In the genomic region with DNA sequence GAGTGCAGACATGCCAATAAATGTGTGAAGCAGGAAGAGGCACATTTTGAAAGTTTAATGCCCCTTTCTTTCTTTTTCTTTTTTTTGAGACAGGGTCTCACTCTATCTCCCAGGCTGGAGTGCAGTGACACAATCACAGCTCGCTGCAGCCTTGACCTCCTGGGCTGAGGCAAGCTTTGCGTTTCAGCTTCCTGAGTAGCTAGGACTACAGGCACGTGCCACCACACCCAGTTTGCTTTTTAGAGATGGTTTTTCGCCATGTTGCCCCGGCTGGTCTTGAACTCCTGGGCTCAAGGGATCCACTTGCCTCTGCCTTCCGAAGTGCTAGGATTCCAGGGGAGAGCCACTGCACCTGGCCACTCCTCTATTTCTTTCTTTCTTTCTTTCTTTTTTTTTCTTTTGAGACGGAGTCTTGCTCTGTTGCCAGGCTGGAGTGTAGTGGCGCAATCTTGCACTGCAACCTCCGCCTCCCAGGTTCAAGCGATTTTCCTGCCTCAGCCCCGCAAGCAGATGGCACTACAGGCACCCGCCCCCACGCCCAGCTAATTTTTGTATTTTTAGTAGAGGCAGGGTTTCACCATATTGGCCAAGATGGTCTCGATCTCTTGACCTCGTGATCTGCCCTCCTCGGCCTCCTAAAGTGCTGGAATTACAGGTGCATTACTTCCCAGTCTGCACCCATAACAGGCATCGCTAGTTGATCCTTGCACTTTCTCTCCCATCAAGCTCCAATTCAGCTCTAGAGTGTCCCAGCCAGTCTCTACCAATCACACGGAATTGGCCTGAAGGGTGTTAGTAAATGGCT, we compare ENCODE assay signal across 8 cellular contexts.
DNase-seq lines count a peak whose midpoint lies in the region; ATAC-seq, FAIRE-seq and TF ChIP-seq lines count a peak whose summit lies in the region.
"Not testable (repeated sequence)": the region's sequence is repeated elsewhere in the genome, so short reads cannot be mapped to it uniquely, and the experiment has no call there.

No MANE protein-coding gene starts in this region.

- not testable (repeated sequence) for H2AFZ ChIP-seq in H9 (ENCODE audit: low read length)

- not testable (repeated sequence) for H3T11ph ChIP-seq in H9 (ENCODE audit: low read length)

- H3K4me2 ChIP-seq in BLaER1, result peak overlapping the region; percentile 48
- H3K4me2 ChIP-seq in H9 (ENCODE audit: insufficient read depth, insufficient read length, low read length), result not testable (repeated sequence)

- not testable (repeated sequence) for H3K9me3 Mint-ChIP-seq in H9; activated T-cell treated with anti-CD3 and anti-CD28 coated beads, Interleukin-2, amount 50 U/mL, for 72 hours

- DNase-seq in H9; T-helper 17 cell; activated T-cell treated with anti-CD3 and anti-CD28 coated beads, Interleukin-2, amount 50 U/mL, for 72 hours; bronchial epithelial cell (ENCODE audit: low read depth); left lobe of liver (ENCODE audit: low spot score): not testable (repeated sequence)
- DNase-seq in NCI-H2171 treated with DMSO at 0.1 percent for 48 hours (lab: John Stamatoyannopoulos, UW), result peak; percentile 18
- peak; percentile 22 for DNase-seq in small intestine

- FAIRE-seq in bronchial epithelial cell (lab: Jason Lieb, UNC), result peak; percentile 64
- not testable (repeated sequence) for FAIRE-seq in small intestine (lab: Jason Lieb, UNC)

- H4K91ac ChIP-seq in H9 (ENCODE audit: insufficient read length, low read depth, low read length), result not testable (repeated sequence)

- peaks cover 19 to 36% of the 10 kb centered on the region in 2 experiments for H3K4me1 Mint-ChIP-seq in H9
- H3K4me1 Mint-ChIP-seq in T-helper 17 cell, result peaks cover 21% of the 10 kb centered on the region
- peaks cover 85% of the 10 kb centered on the region for H3K4me1 Mint-ChIP-seq in activated T-cell treated with anti-CD3 and anti-CD28 coated beads, Interleukin-2, amount 50 U/mL, for 72 hours (ENCODE audit: low read depth)

- not testable (repeated sequence) for H4K20me1 ChIP-seq in BLaER1; H9 (ENCODE audit: control insufficient read depth, insufficient read depth, insufficient read length)

- not testable (repeated sequence) for H3K23ac ChIP-seq in H9 (ENCODE audit: insufficient read length, low read depth, low read length)

- TF ChIP-seq CTCF in H9 (conservative IDR thresholded peaks at IDR 0.05), result peak; percentile 32; the same call in 1 of the 3 replicates
- not testable (repeated sequence) for TF ChIP-seq CTCF in bronchial epithelial cell (IDR thresholded peaks at IDR 0.05; ENCODE audit: insufficient read depth, low read length, severe bottlenecking)

- H2BK20ac ChIP-seq in H9 (ENCODE audit: low read depth, low read length, poor library complexity, severe bottlenecking), result not testable (repeated sequence)

- H4K8ac ChIP-seq in H9 (replicated peaks; ENCODE audit: insufficient read length, low read depth, low read length), result not testable (repeated sequence)

- not testable (repeated sequence) for H2AK5ac ChIP-seq in H9 (ENCODE audit: insufficient read length, low read length)

- H3K23me2 ChIP-seq in H9 (ENCODE audit: insufficient read length, low read depth, low read length, poor library complexity, severe bottlenecking), result not testable (repeated sequence)

- not testable (repeated sequence) for H3K79me2 ChIP-seq in H9 (ENCODE audit: insufficient read depth, low read length)

- not testable (repeated sequence) for H3K27ac Mint-ChIP-seq in H9; activated T-cell treated with anti-CD3 and anti-CD28 coated beads, Interleukin-2, amount 50 U/mL, for 72 hours
- H3K27ac Mint-ChIP-seq in T-helper 17 cell, result peak overlapping the region; percentile 85

- not testable (repeated sequence) for H4K5ac ChIP-seq in H9 (ENCODE audit: insufficient read length, low read depth, low read length)

- H3K36me3 Mint-ChIP-seq in H9 (ENCODE audit: insufficient read depth in 1 of 3, low read depth in 3 of 3); T-helper 17 cell (ENCODE audit: low read depth); activated T-cell treated with anti-CD3 and anti-CD28 coated beads, Interleukin-2, amount 50 U/mL, for 72 hours (ENCODE audit: insufficient read depth in 2 of 2): not testable (repeated sequence)

- peak overlapping the region in 1 of 2 experiments; percentile 46; a peak in 1 of 5 replicates for H3K4me3 Mint-ChIP-seq in H9
- H3K4me3 Mint-ChIP-seq in T-helper 17 cell, result not testable (repeated sequence)
- peak overlapping the region; percentile 2 to 20 for H3K4me3 Mint-ChIP-seq in activated T-cell treated with anti-CD3 and anti-CD28 coated beads, Interleukin-2, amount 50 U/mL, for 72 hours

- H2BK12ac ChIP-seq in H9 (ENCODE audit: insufficient read length, low read depth, low read length), result not testable (repeated sequence)

- not testable (repeated sequence) for H2BK120ac ChIP-seq in H9 (ENCODE audit: low read depth, low read length, poor library complexity, severe bottlenecking)

- H3K36me3 ChIP-seq in BLaER1; bronchial epithelial cell (ENCODE audit: control insufficient read depth, insufficient read depth, low read length); small intestine (ENCODE audit: control insufficient read depth in 2 of 2, insufficient read depth in 2 of 2, low read length in 2 of 2): not testable (repeated sequence)

- H3K9ac ChIP-seq in BLaER1; H9 (ENCODE audit: extremely low read depth, insufficient read length, low read length): not testable (repeated sequence)

- not testable (repeated sequence) for ATAC-seq in T-helper 17 cell; activated T-cell treated with anti-CD3 and anti-CD28 coated beads, Interleukin-2, amount 50 U/mL, for 72 hours (replicated peaks in 1 of 2)
- peak; percentile 33 for ATAC-seq in left lobe of liver

- not testable (repeated sequence) for H2BK15ac ChIP-seq in H9 (ENCODE audit: low read depth, low read length)

- H3K56ac ChIP-seq in H9 (ENCODE audit: insufficient read length, low read depth, low read length), result not testable (repeated sequence)

- not testable (repeated sequence) for H2BK5ac ChIP-seq in H9 (ENCODE audit: insufficient read length, low read length)

- not testable (repeated sequence) for H3K4ac ChIP-seq in H9 (ENCODE audit: low read depth, low read length)

- not testable (repeated sequence) for H3K27me3 Mint-ChIP-seq in H9 (ENCODE audit: low read depth); T-helper 17 cell; activated T-cell treated with anti-CD3 and anti-CD28 coated beads, Interleukin-2, amount 50 U/mL, for 72 hours (ENCODE audit: low read depth)

- H3K4me1 ChIP-seq in BLaER1, result peaks cover 74% of the 10 kb centered on the region
- not testable (repeated sequence) for H3K4me1 ChIP-seq in H9 (ENCODE audit: insufficient read depth, low read length); small intestine (ENCODE audit: control insufficient read depth in 2 of 2, insufficient read depth in 1 of 2, low read depth in 1 of 2, low read length in 1 of 2)

- not testable (repeated sequence) for H3K4me3 ChIP-seq in BLaER1; bronchial epithelial cell (ENCODE audit: low read depth, low read length); small intestine (ENCODE audit: low read depth in 1 of 2, low read length in 2 of 2)

- no CpG with 5 or more reads among the region's 18 CpGs for WGBS in H9 (ENCODE audit: extremely low coverage, insufficient read length, low lambda C conversion rate)
- WGBS in small intestine, 3 donors, result 18 to 58% (median 40%) methylated on average over 18 of the region's 18 CpGs

- not testable (repeated sequence) for H3K79me1 ChIP-seq in H9 (ENCODE audit: insufficient read depth, low read depth, low read length, poor library complexity, severe bottlenecking)

- H3K14ac ChIP-seq in H9 (ENCODE audit: insufficient read depth, low read length), result not testable (repeated sequence)

- not testable (repeated sequence) for H3K18ac ChIP-seq in H9 (ENCODE audit: insufficient read length, low read depth, low read length)

- H3K9me3 ChIP-seq in BLaER1; H9 (ENCODE audit: control insufficient read depth, low read depth, low read length); T-helper 17 cell (ENCODE audit: control insufficient read depth, low read length, poor library complexity, severe bottlenecking); small intestine (ENCODE audit: control insufficient read depth, low read depth): not testable (repeated sequence)

- not testable (repeated sequence) for H3K27ac ChIP-seq in BLaER1; H9 (ENCODE audit: insufficient read length, low read depth, low read length); small intestine (ENCODE audit: low read depth in 1 of 2, low read length in 1 of 2)

- H3K27me3 ChIP-seq in BLaER1; H9 (ENCODE audit: insufficient read depth, low read length); small intestine (ENCODE audit: control insufficient read depth in 2 of 2, insufficient read depth in 2 of 2, low read length in 2 of 2): not testable (repeated sequence)
- H3K27me3 ChIP-seq in bronchial epithelial cell (ENCODE audit: control insufficient read depth, insufficient read depth, low read length), result peaks cover 12% of the 10 kb centered on the region
